1 cellular context compared by ENCODE assay signal in the genomic region with DNA sequence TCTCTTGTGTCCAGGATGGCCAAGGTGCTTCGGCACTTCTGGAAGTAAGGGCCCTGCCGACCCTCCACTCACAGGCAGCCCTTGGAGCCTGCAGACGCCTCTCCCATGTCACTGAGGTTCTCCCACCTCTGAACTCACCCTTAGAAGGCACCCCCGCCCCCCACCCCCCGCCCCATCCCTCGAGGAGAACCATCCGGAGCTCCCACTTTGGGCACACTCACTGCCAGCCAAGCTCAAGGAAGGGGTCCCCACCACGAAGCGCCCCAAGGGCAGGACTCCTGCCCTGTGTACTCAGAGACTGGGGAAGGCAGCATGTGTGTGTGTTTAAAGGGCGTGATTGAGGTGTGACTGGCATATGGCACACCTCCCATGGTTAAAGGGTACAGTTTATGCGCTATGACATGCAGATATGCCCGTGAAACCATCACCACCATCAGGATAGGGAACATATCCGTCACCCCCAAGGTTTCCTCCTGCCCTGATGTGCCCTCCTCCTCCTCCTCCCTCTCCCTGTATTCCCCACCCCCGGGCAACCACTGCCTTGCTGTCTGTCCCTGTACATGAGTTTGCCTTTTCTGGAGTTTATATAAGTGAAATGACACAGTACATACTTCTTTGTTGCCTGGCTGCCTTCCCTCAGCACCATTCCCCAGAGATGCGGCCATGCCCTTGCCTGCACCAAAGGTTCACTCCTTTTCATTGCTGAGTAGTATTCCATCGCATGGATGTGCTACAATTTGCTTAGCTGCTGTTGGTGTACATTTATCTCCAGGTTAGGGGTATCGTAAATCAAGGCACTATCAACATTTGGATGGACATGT.
TF ChIP-seq lines count a peak whose summit lies in the region.

No MANE protein-coding gene starts in this region.

TF ChIP-seq in HepG2, 621 proteins besides CTCF, POLR2A, EP300 and RAD21 (continued from another document):
- TF ChIP-seq, protein P1, sequence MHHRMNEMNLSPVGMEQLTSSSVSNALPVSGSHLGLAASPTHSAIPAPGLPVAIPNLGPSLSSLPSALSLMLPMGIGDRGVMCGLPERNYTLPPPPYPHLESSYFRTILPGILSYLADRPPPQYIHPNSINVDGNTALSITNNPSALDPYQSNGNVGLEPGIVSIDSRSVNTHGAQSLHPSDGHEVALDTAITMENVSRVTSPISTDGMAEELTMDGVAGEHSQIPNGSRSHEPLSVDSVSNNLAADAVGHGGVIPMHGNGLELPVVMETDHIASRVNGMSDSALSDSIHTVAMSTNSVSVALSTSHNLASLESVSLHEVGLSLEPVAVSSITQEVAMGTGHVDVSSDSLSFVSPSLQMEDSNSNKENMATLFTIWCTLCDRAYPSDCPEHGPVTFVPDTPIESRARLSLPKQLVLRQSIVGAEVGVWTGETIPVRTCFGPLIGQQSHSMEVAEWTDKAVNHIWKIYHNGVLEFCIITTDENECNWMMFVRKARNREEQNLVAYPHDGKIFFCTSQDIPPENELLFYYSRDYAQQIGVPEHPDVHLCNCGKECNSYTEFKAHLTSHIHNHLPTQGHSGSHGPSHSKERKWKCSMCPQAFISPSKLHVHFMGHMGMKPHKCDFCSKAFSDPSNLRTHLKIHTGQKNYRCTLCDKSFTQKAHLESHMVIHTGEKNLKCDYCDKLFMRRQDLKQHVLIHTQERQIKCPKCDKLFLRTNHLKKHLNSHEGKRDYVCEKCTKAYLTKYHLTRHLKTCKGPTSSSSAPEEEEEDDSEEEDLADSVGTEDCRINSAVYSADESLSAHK (CRISPR knock-in tag; IDR thresholded peaks at IDR 0.05; ENCODE audit: borderline replicate concordance) = no peak
